In genomic region chrX:103586314-103586646, GRCh38 we compare ENCODE assay signal across 8 cellular contexts. TPM values are rescaled to one million over a fixed set of nuclear protein-coding genes. Genes with fewer than 3 reads are reported as not detected.
DNase-seq lines count a peak whose midpoint lies in the region; ATAC-seq, FAIRE-seq and TF ChIP-seq lines count a peak whose summit lies in the region.

No MANE protein-coding gene starts in this region.

- WGBS in GM12878 (ENCODE audit: insufficient coverage, insufficient replicate concordance, low lambda C conversion rate, missing lambda C conversion rate): 29% methylated on average over 5 of the region's 5 CpGs

- H3K27me3 ChIP-seq in GM12878 (replicated peaks in 1 of 2; ENCODE audit: control insufficient read depth in 2 of 2, insufficient read depth in 2 of 2, low read length in 1 of 2): no peaks in the 10 kb centered on the region
- no peaks in the 10 kb centered on the region for H3K27me3 ChIP-seq in keratinocyte (ENCODE audit: control insufficient read depth, extremely low read depth, insufficient read depth, low read length)
- H3K27me3 ChIP-seq in subcutaneous abdominal adipose tissue (ENCODE audit: control insufficient read depth in 5 of 5, insufficient read depth in 4 of 5, low read length in 5 of 5): peaks cover 0 to 5% (median 0%) of the 10 kb centered on the region in 5 donors

- H4K20me1 ChIP-seq in GM12878 (ENCODE audit: control insufficient read depth, insufficient read depth) (no peaks in the 10 kb centered on the region), keratinocyte (ENCODE audit: control insufficient read depth, extremely low read depth, insufficient read depth, low read length) (no peaks in the 10 kb centered on the region)

- no peak for TF ChIP-seq POLR2A in GM12878 (IDR thresholded peaks at IDR 0.05; ENCODE audit: low read depth, low read length)

- intact Hi-C loops in GM12878 (cut with micrococcal nuclease; ENCODE audit: unreplicated experiment): no loop called here

- ATAC-seq in HG03159 (IDR thresholded peaks at IDR 0.05; ENCODE audit: unreplicated experiment): peak; percentile 30
- peak; percentile 74 for ATAC-seq in GM12878

- H3K4me1 ChIP-seq in GM12878 (ENCODE audit: control insufficient read depth, insufficient read depth, low read length) (no peaks in the 10 kb centered on the region), keratinocyte (ENCODE audit: control insufficient read depth, extremely low read depth, insufficient read depth, low read length) (no peaks in the 10 kb centered on the region), subcutaneous abdominal adipose tissue (ENCODE audit: control insufficient read depth in 5 of 5, insufficient read depth in 5 of 5, low read length in 5 of 5) (peaks cover 0 to 8% (median 2%) of the 10 kb centered on the region in 5 donors)

- DNase-seq in ELR (ENCODE audit: low read depth): peak; percentile 20
- no peak for DNase-seq in GM12878 (ENCODE audit: low read depth, low spot score)
- DNase-seq in keratinocyte (ENCODE audit: low read depth, low spot score): no peak
- no peak for DNase-seq in GM13977 (ENCODE audit: low spot score)
- no peak for DNase-seq in NCI-H526 treated with DMSO at 0.1 percent for 48 hours (lab: John Stamatoyannopoulos, UW)
- DNase-seq in NCI-H2171 treated with DMSO at 0.1 percent for 48 hours (lab: John Stamatoyannopoulos, UW): no peak

- H3K9ac ChIP-seq in GM12878 (ENCODE audit: control insufficient read depth, insufficient read depth, low read length) (peak overlapping the region; percentile 74; the same call in 1 of the 2 replicates), keratinocyte (ENCODE audit: control insufficient read depth, extremely low read depth, insufficient read depth, low read length) (peak overlapping the region; percentile 84), subcutaneous abdominal adipose tissue (ENCODE audit: low read length in 5 of 5) (peak overlapping the region in 4 of 5 donors; percentile 37 to 85 (median 66))

- CTCF ChIA-PET in GM12878 (lab: Yijun Ruan, JAX): no interaction called here

- TF ChIP-seq RAD21 in GM12878 (IDR thresholded peaks at IDR 0.05; ENCODE audit: insufficient read depth, low read depth, low read length): no peak

- H3K36me3 ChIP-seq in GM12878 (ENCODE audit: control insufficient read depth in 2 of 2, insufficient read depth in 2 of 2, low read length in 1 of 2): no peaks in the 10 kb centered on the region
- H3K36me3 ChIP-seq in keratinocyte (ENCODE audit: control insufficient read depth in 2 of 2, extremely low read depth in 1 of 2, insufficient read depth in 2 of 2, low read length in 2 of 2): peaks cover 2 to 3% of the 10 kb centered on the region in 2 experiments
- no peaks in the 10 kb centered on the region for H3K36me3 ChIP-seq in subcutaneous abdominal adipose tissue (ENCODE audit: control insufficient read depth in 5 of 5, insufficient read depth in 5 of 5, low read length in 5 of 5)

- no TSS peak for BruUV-seq in GM12878 (replicated peaks; lab: Mats Ljungman, UMichigan)

- RAD21 ChIA-PET in GM12878 (lab: Charles Lee; ENCODE audit: unreplicated experiment): no interaction called here

- H3K79me2 ChIP-seq in GM12878 (ENCODE audit: control insufficient read depth, insufficient read depth, low read length) (peaks cover 3% of the 10 kb centered on the region), keratinocyte (ENCODE audit: control insufficient read depth, insufficient read depth, low read length) (peaks cover 11% of the 10 kb centered on the region)

- no peak overlapping the region for H3K27ac ChIP-seq in GM12878 (ENCODE audit: control insufficient read depth, insufficient read depth)
- H3K27ac ChIP-seq in keratinocyte (ENCODE audit: control insufficient read depth, insufficient read depth, low read length): peak overlapping the region; percentile 59
- peak overlapping the region; percentile 56 for H3K27ac ChIP-seq in subcutaneous abdominal adipose tissue (ENCODE audit: low read depth, low read length)

- TF ChIP-seq CTCF in GM12878 (IDR thresholded peaks at IDR 0.05 in 2 of 3, conservative IDR thresholded peaks at IDR 0.05 in 1 of 3; ENCODE audit: control insufficient read depth in 2 of 3, extremely low read depth in 1 of 3, insufficient read depth in 1 of 3, low read depth in 3 of 3, low read length in 3 of 3) (no peak), keratinocyte (optimal IDR thresholded peaks at IDR 0.05 in 1 of 3, IDR thresholded peaks at IDR 0.05 in 1 of 3, conservative IDR thresholded peaks at IDR 0.05 in 1 of 3; ENCODE audit: extremely low read depth in 1 of 3, insufficient read depth in 2 of 3, low read length in 3 of 3) (no peak), GM13977 (IDR thresholded peaks at IDR 0.05; ENCODE audit: extremely low read depth, insufficient read depth, missing control alignments) (no peak)

- H3K9me1 ChIP-seq in keratinocyte (ENCODE audit: control insufficient read depth, extremely low read depth, insufficient read depth, low read length): no peaks in the 10 kb centered on the region

- H2AFZ ChIP-seq in GM12878 (ENCODE audit: control insufficient read depth, low read depth, low read length) (peak overlapping the region; percentile 77), keratinocyte (ENCODE audit: control insufficient read depth, low read length) (no peak overlapping the region)

- POLR2A ChIA-PET in GM12878 (lab: Charles Lee): no interaction called here

- FAIRE-seq in GM12878 (lab: Jason Lieb, UNC): no peak
- FAIRE-seq in keratinocyte (lab: Jason Lieb, UNC): no peak

- peak overlapping the region; percentile 71; the same call in 1 of the 2 replicates for H3K4me2 ChIP-seq in GM12878 (ENCODE audit: control insufficient read depth, insufficient read depth)
- H3K4me2 ChIP-seq in keratinocyte (ENCODE audit: control insufficient read depth, extremely low read depth, insufficient read depth, low read depth, low read length): peak overlapping the region; percentile 63

- SMC1A ChIA-PET in GM12878 (lab: Charles Lee; ENCODE audit: uncharacterized antibody, unreplicated experiment): no interaction called here

- H3K9me3 ChIP-seq in GM12878 (replicated peaks; ENCODE audit: control insufficient read depth, insufficient read depth, low read length): no peaks in the 10 kb centered on the region
- no peaks in the 10 kb centered on the region for H3K9me3 ChIP-seq in keratinocyte (ENCODE audit: control insufficient read depth, low read depth, low read length)
- peaks cover 0 to 9% (median 0%) of the 10 kb centered on the region in 5 donors for H3K9me3 ChIP-seq in subcutaneous abdominal adipose tissue (ENCODE audit: control insufficient read depth in 5 of 5, low read length in 5 of 5)

- dilution Hi-C loops in keratinocyte (cut with MboI; ENCODE audit: extremely low pct_ligation_motif_present, low sequenced_read_pairs): no loop called here

- TF ChIP-seq EP300 in GM12878 (IDR thresholded peaks at IDR 0.05; ENCODE audit: borderline replicate concordance in 1 of 2, control insufficient read depth in 1 of 2, low read depth in 2 of 2, low read length in 2 of 2): no peak

- peak overlapping the region; percentile 64; the same call in 1 of the 2 replicates for H3K4me3 ChIP-seq in GM12878
- H3K4me3 ChIP-seq in keratinocyte (ENCODE audit: control insufficient read depth in 2 of 3, extremely low read depth in 1 of 3, insufficient read depth in 2 of 3, low read depth in 1 of 3, low read length in 3 of 3): peak overlapping the region; percentile 60 to 77 (median 70)
- H3K4me3 ChIP-seq in subcutaneous abdominal adipose tissue (ENCODE audit: low read depth in 1 of 5, low read length in 5 of 5): peak overlapping the region; percentile 65 to 85 (median 82)

- in situ Hi-C loops in GM12878 (cut with MboI) (no loop called here), GM13977 (cut with MboI; ENCODE audit: low pct_unique_long_range_greater_than_20kb, low sequenced_read_pairs, unreplicated experiment) (no loop called here)

RNA-seq across cellular contexts. Expression of gene TCEAL4, which starts 1.0 kb away (rescaled TPM):
- total RNA-seq in GM12878 (2013; cell fraction: nucleolus; rRNA removed): 5.1 and 6.5 TPM in 2 replicates
- 14.1 and 19.6 TPM in 2 replicates for total RNA-seq in GM12878 (2014; rRNA removed)
- total RNA-seq in GM12878 (2014; rRNA removed; fragmentation: Illumina TruSeq; extraction: Trizol): 46.4 and 48.0 TPM in 2 replicates
- 20.1 and 20.9 TPM in 2 replicates for total RNA-seq in GM12878 (2021)
- 27.4 TPM for polyA plus RNA-seq in GM12878 (2011; ENCODE audit: low read depth)
- 9.6 and 13.4 TPM in 2 replicates for polyA plus RNA-seq in GM12878 (2011; rRNA removed)
- 3.8 and 4.5 TPM in 2 replicates for polyA plus RNA-seq in GM12878 (2011; cell fraction: cytosol; rRNA removed)
- polyA plus RNA-seq in GM12878 (2011; cell fraction: nucleus; rRNA removed): 2.7 and 3.3 TPM in 2 replicates
- 29.8 and 31.8 TPM in 2 replicates for polyA plus RNA-seq in GM12878 (2012)
- 63.8 and 85.0 TPM in 2 replicates for polyA plus RNA-seq in GM12878 (2014; fragmentation: Illumina TruSeq; extraction: Trizol)
- polyA plus RNA-seq in GM12878 (2014; fragmentation: Nextera tagmentation; extraction: Ambion mirVana): 10 to 100 TPM; 34.8 to 59.9 TPM
- polyA plus RNA-seq in GM12878 (2014; rRNA removed): 21.5 and 30.7 TPM in 2 replicates
- polyA plus RNA-seq in GM12878 (2016; fragmentation: Nextera tagmentation; extraction: Ambion mirVana): 10 to 100 TPM; 31.5 to 32.8 TPM
- polyA minus RNA-seq in GM12878 (2011; rRNA and poly(A)+ RNA removed): 1.8 and 3.8 TPM in 2 replicates
- 3.2 TPM in 1 of 2 replicates, not detected in the other for polyA minus RNA-seq in GM12878 (2011; cell fraction: cytosol; rRNA and poly(A)+ RNA removed)
- polyA minus RNA-seq in GM12878 (2011; cell fraction: nucleus; rRNA and poly(A)+ RNA removed): 2.5 and 2.9 TPM in 2 replicates
- polyA plus RNA-seq in keratinocyte: 44.3 to 73.1 TPM (median 45.4 TPM) in 3 replicates
- polyA plus RNA-seq in keratinocyte (2011; ENCODE audit: low read depth): 78.9 TPM
- 55.3 and 71.3 TPM in 2 replicates for polyA plus RNA-seq in keratinocyte (2011; cell fraction: cytosol; rRNA removed)
- 45.1 and 61.9 TPM in 2 replicates for polyA plus RNA-seq in keratinocyte (2011; cell fraction: nucleus; rRNA removed)
- polyA plus RNA-seq in keratinocyte (2012; ENCODE audit: low replicate concordance): 76.2 and 139 TPM in 2 replicates
- polyA minus RNA-seq in keratinocyte: 7.0 to 10.7 TPM (median 7.3 TPM) in 3 replicates
- 16.7 TPM for polyA minus RNA-seq in keratinocyte (2011; cell fraction: cytosol; rRNA and poly(A)+ RNA removed)
- polyA minus RNA-seq in keratinocyte (2011; cell fraction: nucleus; rRNA and poly(A)+ RNA removed): 6.0 and 10.7 TPM in 2 replicates

RNA-seq across cellular contexts. Expression of gene TCEAL3, which starts 21.5 kb away (rescaled TPM):
- total RNA-seq in GM12878 (2013; cell fraction: nucleolus; rRNA removed): 0.64 and 1.4 TPM in 2 replicates
- 7.5 and 7.6 TPM in 2 replicates for total RNA-seq in GM12878 (2014; rRNA removed)
- total RNA-seq in GM12878 (2014; rRNA removed; fragmentation: Illumina TruSeq; extraction: Trizol): 18.3 and 19.0 TPM in 2 replicates
- 10.6 and 12.1 TPM in 2 replicates for total RNA-seq in GM12878 (2021)
- 7.6 TPM for polyA plus RNA-seq in GM12878 (2011; ENCODE audit: low read depth)
- polyA plus RNA-seq in GM12878 (2011; rRNA removed): 2.7 and 3.4 TPM in 2 replicates
- 1.2 and 1.5 TPM in 2 replicates for polyA plus RNA-seq in GM12878 (2011; cell fraction: cytosol; rRNA removed)
- 0.54 and 1.3 TPM in 2 replicates for polyA plus RNA-seq in GM12878 (2011; cell fraction: nucleus; rRNA removed)
- 15.5 and 19.0 TPM in 2 replicates for polyA plus RNA-seq in GM12878 (2012)
- polyA plus RNA-seq in GM12878 (2014; fragmentation: Illumina TruSeq; extraction: Trizol): 9.1 and 17.2 TPM in 2 replicates
- polyA plus RNA-seq in GM12878 (2014; fragmentation: Nextera tagmentation; extraction: Ambion mirVana): 1 to 10 TPM in 1 of 2 experiments, under 1 TPM in 1; 0.98 to 2.0 TPM
- polyA plus RNA-seq in GM12878 (2014; rRNA removed): 15.3 and 17.3 TPM in 2 replicates
- polyA plus RNA-seq in GM12878 (2016; fragmentation: Nextera tagmentation; extraction: Ambion mirVana): 10 to 100 TPM; 11.4 to 14.0 TPM
- polyA minus RNA-seq in GM12878 (2011; rRNA and poly(A)+ RNA removed): 0.26 and 0.59 TPM in 2 replicates
- not detected in 2 replicates for polyA minus RNA-seq in GM12878 (2011; cell fraction: cytosol; rRNA and poly(A)+ RNA removed)
- 0.48 TPM in 1 of 2 replicates, not detected in the other for polyA minus RNA-seq in GM12878 (2011; cell fraction: nucleus; rRNA and poly(A)+ RNA removed)
- 16.3 to 29.3 TPM (median 28.1 TPM) in 3 replicates for polyA plus RNA-seq in keratinocyte
- polyA plus RNA-seq in keratinocyte (2011; ENCODE audit: low read depth): 15.8 TPM
- 20.5 and 30.1 TPM in 2 replicates for polyA plus RNA-seq in keratinocyte (2011; cell fraction: cytosol; rRNA removed)
- 11.8 and 12.0 TPM in 2 replicates for polyA plus RNA-seq in keratinocyte (2011; cell fraction: nucleus; rRNA removed)
- polyA plus RNA-seq in keratinocyte (2012; ENCODE audit: low replicate concordance): 20.0 and 53.5 TPM in 2 replicates
- 2.3 to 6.1 TPM (median 3.6 TPM) in 3 replicates for polyA minus RNA-seq in keratinocyte
- 9.2 TPM for polyA minus RNA-seq in keratinocyte (2011; cell fraction: cytosol; rRNA and poly(A)+ RNA removed)
- 1.1 and 1.4 TPM in 2 replicates for polyA minus RNA-seq in keratinocyte (2011; cell fraction: nucleus; rRNA and poly(A)+ RNA removed)

RNA-seq across cellular contexts. Expression of gene TCEAL1, which starts 42.5 kb away (rescaled TPM):
- total RNA-seq in GM12878 (2013; cell fraction: nucleolus; rRNA removed): 4.4 and 5.4 TPM in 2 replicates
- total RNA-seq in GM12878 (2014; rRNA removed): 14.0 and 17.5 TPM in 2 replicates
- total RNA-seq in GM12878 (2014; rRNA removed; fragmentation: Illumina TruSeq; extraction: Trizol): 16.3 and 17.0 TPM in 2 replicates
- total RNA-seq in GM12878 (2021): 10.1 and 12.5 TPM in 2 replicates
- 11.7 TPM for polyA plus RNA-seq in GM12878 (2011; ENCODE audit: low read depth)
- polyA plus RNA-seq in GM12878 (2011; rRNA removed): 15.7 and 25.7 TPM in 2 replicates
- polyA plus RNA-seq in GM12878 (2011; cell fraction: cytosol; rRNA removed): 9.0 and 11.7 TPM in 2 replicates
- polyA plus RNA-seq in GM12878 (2011; cell fraction: nucleus; rRNA removed): 8.2 and 10.6 TPM in 2 replicates
- polyA plus RNA-seq in GM12878 (2012): 11.4 and 13.6 TPM in 2 replicates
- polyA plus RNA-seq in GM12878 (2014; fragmentation: Illumina TruSeq; extraction: Trizol): 20.4 and 20.5 TPM in 2 replicates
- 10 to 100 TPM; 19.0 to 24.3 TPM for polyA plus RNA-seq in GM12878 (2014; fragmentation: Nextera tagmentation; extraction: Ambion mirVana)
- polyA plus RNA-seq in GM12878 (2014; rRNA removed): 16.6 and 16.7 TPM in 2 replicates
- polyA plus RNA-seq in GM12878 (2016; fragmentation: Nextera tagmentation; extraction: Ambion mirVana): 10 to 100 TPM; 20.9 to 21.4 TPM
- 1.6 and 4.6 TPM in 2 replicates for polyA minus RNA-seq in GM12878 (2011; rRNA and poly(A)+ RNA removed)
- 1.9 and 2.4 TPM in 2 replicates for polyA minus RNA-seq in GM12878 (2011; cell fraction: cytosol; rRNA and poly(A)+ RNA removed)
- 1.4 and 1.6 TPM in 2 replicates for polyA minus RNA-seq in GM12878 (2011; cell fraction: nucleus; rRNA and poly(A)+ RNA removed)
- 13.6 to 21.5 TPM (median 15.7 TPM) in 3 replicates for polyA plus RNA-seq in keratinocyte
- polyA plus RNA-seq in keratinocyte (2011; ENCODE audit: low read depth): 10.8 TPM
- 21.4 and 29.2 TPM in 2 replicates for polyA plus RNA-seq in keratinocyte (2011; cell fraction: cytosol; rRNA removed)
- 19.1 and 23.7 TPM in 2 replicates for polyA plus RNA-seq in keratinocyte (2011; cell fraction: nucleus; rRNA removed)
- 11.7 and 12.9 TPM in 2 replicates for polyA plus RNA-seq in keratinocyte (2012; ENCODE audit: low replicate concordance)
- polyA minus RNA-seq in keratinocyte: 1.6 to 3.6 TPM in 2 of 3 replicates, not detected in the other
- 2.9 TPM for polyA minus RNA-seq in keratinocyte (2011; cell fraction: cytosol; rRNA and poly(A)+ RNA removed)
- polyA minus RNA-seq in keratinocyte (2011; cell fraction: nucleus; rRNA and poly(A)+ RNA removed): 0.95 and 2.9 TPM in 2 replicates
